ENCODE assay signal across 8 cellular contexts in the genomic region with DNA sequence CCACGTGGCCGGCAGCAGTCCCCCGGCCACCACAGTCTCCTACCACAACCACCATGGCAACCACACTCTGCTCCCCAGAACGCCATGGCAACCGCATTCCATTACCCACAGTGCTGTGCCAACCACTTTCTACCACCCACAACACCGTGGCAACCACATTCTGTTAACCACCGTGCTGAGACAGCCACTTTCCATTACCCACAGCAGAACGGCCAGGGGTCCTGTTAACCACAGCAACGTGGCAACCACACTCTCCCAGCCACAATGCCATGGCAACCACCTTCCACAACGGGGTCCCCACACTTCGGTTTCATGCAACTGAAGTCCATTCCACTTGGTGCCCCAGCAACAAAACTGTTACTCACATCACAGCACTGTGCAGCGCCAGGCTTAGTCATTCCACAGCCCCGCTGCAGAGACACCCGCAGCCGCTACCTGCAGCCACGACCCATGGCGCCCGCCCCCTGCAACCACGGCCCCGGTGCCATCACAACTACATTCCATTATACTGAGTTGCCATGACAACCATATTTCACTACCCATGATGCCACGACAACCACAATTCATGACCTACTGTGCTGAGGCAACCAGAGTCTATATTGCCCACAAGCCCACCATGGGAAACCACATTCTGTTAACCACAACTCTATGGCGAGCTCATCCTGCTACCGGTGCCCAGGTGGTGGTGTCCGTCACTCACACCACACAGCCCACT. TPM values are rescaled to one million over a fixed set of nuclear protein-coding genes. Genes with fewer than 3 reads are reported as not detected.
DNase-seq lines count a peak whose midpoint lies in the region; ATAC-seq, FAIRE-seq and TF ChIP-seq lines count a peak whose summit lies in the region.

No MANE protein-coding gene starts in this region.

- H3K9me3 ChIP-seq in CD8-positive, alpha-beta memory T cell (ENCODE audit: low read length), result no peaks in the 10 kb centered on the region
- H3K9me3 ChIP-seq in ectodermal cell (ENCODE audit: control insufficient read depth, low read length), result no peaks in the 10 kb centered on the region
- no peaks in the 10 kb centered on the region for H3K9me3 ChIP-seq in left ventricle myocardium inferior (replicated peaks)

- H3K4me3 ChIP-seq in CD8-positive, alpha-beta memory T cell (ENCODE audit: low read length), result no peak overlapping the region
- no peak overlapping the region for H3K4me3 ChIP-seq in ectodermal cell (ENCODE audit: insufficient read depth, low read depth, low read length)
- H3K4me3 ChIP-seq in left ventricle myocardium inferior, result no peak overlapping the region

- CTCF ChIA-PET in CD8-positive, alpha-beta memory T cell (lab: Charles Lee), result no interaction called here

- intact Hi-C loops in left ventricle myocardium inferior (cut with micrococcal nuclease), result no loop called here

- no peak for TF ChIP-seq CTCF in left ventricle myocardium inferior (IDR thresholded peaks at IDR 0.05; ENCODE audit: borderline replicate concordance)

- DNase-seq in CD8-positive, alpha-beta memory T cell, result peak; percentile 40 to 86 (median 48)
- peak; percentile 85 for DNase-seq in activated CD4-positive, alpha-beta T cell treated with anti-CD3 and anti-CD28 coated beads for 48 hours
- DNase-seq in stimulated activated CD4-positive, alpha-beta T cell treated with anti-CD3 and anti-CD28 coated beads, Interleukin-4, amount 100 ng/mL, for 24 hours, result peak; percentile 60
- DNase-seq in frontal cortex (ENCODE audit: low spot score in 2 of 2) (no peak), left ventricle myocardium inferior (no peak), NCI-H526 treated with DMSO at 0.1 percent for 48 hours (lab: John Stamatoyannopoulos, UW) (no peak)

- POLR2A ChIA-PET in CD8-positive, alpha-beta memory T cell (lab: Charles Lee), result interaction anchor here (0.5 kb wide), 1 partner anchor 164 kb away, joined by 5 read pairs; no protein-coding TSS in a partner anchor

- H3K27ac ChIP-seq in CD8-positive, alpha-beta memory T cell (ENCODE audit: low read depth, low read length), result no peak overlapping the region
- H3K27ac ChIP-seq in ectodermal cell (ENCODE audit: insufficient read depth, low read depth, low read length, poor library complexity, severe bottlenecking) (peak overlapping the region; percentile 17), left ventricle myocardium inferior (replicated peaks) (no peak overlapping the region)

- H3K27me3 ChIP-seq in CD8-positive, alpha-beta memory T cell (ENCODE audit: insufficient read depth, low read length, poor library complexity, severe bottlenecking), result peaks cover 31% of the 10 kb centered on the region
- H3K27me3 ChIP-seq in ectodermal cell (ENCODE audit: control insufficient read depth, insufficient read depth, low read length, poor library complexity, severe bottlenecking) (no peaks in the 10 kb centered on the region), left ventricle myocardium inferior (ENCODE audit: low read depth) (peaks cover 94% of the 10 kb centered on the region)

- peaks cover 13% of the 10 kb centered on the region for H3K4me1 ChIP-seq in CD8-positive, alpha-beta memory T cell (ENCODE audit: insufficient read depth, low read length)
- peaks cover 28% of the 10 kb centered on the region for H3K4me1 ChIP-seq in ectodermal cell (ENCODE audit: control insufficient read depth, insufficient read depth, low read length)
- peaks cover 27% of the 10 kb centered on the region for H3K4me1 ChIP-seq in left ventricle myocardium inferior

- H3K4me3 Mint-ChIP-seq in CD8-positive, alpha-beta memory T cell, result peak overlapping the region; percentile 49 to 87 (median 75)

- ATAC-seq in HG03439 (IDR thresholded peaks at IDR 0.05; ENCODE audit: unreplicated experiment), result peak; percentile 46

- H3K27ac Mint-ChIP-seq in CD8-positive, alpha-beta memory T cell, result peak overlapping the region; percentile 82 to 99 (median 94)

- FAIRE-seq in frontal cortex (lab: Jason Lieb, UNC), result no peak

- peaks cover 0 to 10% (median 4%) of the 10 kb centered on the region in 5 donors for H3K9me3 Mint-ChIP-seq in CD8-positive, alpha-beta memory T cell

- no peaks in the 10 kb centered on the region for H3K36me3 ChIP-seq in CD8-positive, alpha-beta memory T cell (ENCODE audit: insufficient read depth, low read length)
- H3K36me3 ChIP-seq in ectodermal cell (ENCODE audit: control insufficient read depth, insufficient read depth, low read length) (no peaks in the 10 kb centered on the region), left ventricle myocardium inferior (no peaks in the 10 kb centered on the region)

- 87 to 88% methylated on average over 24 of the region's 24 CpGs for WGBS in ectodermal cell, 2 experiments

- H3K27me3 Mint-ChIP-seq in CD8-positive, alpha-beta memory T cell, result peaks cover 46 to 52% of the 10 kb centered on the region in 2 donors

- peaks cover 21 to 30% (median 24%) of the 10 kb centered on the region in 3 donors for H3K4me1 Mint-ChIP-seq in CD8-positive, alpha-beta memory T cell

- H3K36me3 Mint-ChIP-seq in CD8-positive, alpha-beta memory T cell, result peaks cover 0 to 5% (median 1%) of the 10 kb centered on the region in 3 donors

RNA-seq across cellular contexts. Expression of a gene that starts 10.0 kb away (rescaled TPM):
- total RNA-seq in CD8-positive, alpha-beta memory T cell, result 1 to 10 TPM in 1 of 2 experiments, under 1 TPM in 1; 0.78 to 1.1 TPM
- polyA plus RNA-seq in CD8-positive, alpha-beta memory T cell, result not detected
- polyA plus RNA-seq in ectodermal cell (2013, experiment 1 of 4), result 12.4 TPM
- polyA plus RNA-seq in ectodermal cell (2013, experiment 2 of 4), result 9.2 TPM
- polyA plus RNA-seq in ectodermal cell (2013, experiment 3 of 4), result 8.4 TPM
- 8.2 TPM for polyA plus RNA-seq in ectodermal cell (2013, experiment 4 of 4)
- total RNA-seq in frontal cortex (39.9 TPM), left ventricle myocardium inferior (0.49 TPM)

RNA-seq across cellular contexts. Expression of a gene that starts 42.1 kb away (rescaled TPM):
- total RNA-seq in CD8-positive, alpha-beta memory T cell, result 1 to 10 TPM in 1 of 2 experiments, under 1 TPM in 1; 0.47 to 1.0 TPM
- not detected for polyA plus RNA-seq in CD8-positive, alpha-beta memory T cell
- 3.2 TPM for polyA plus RNA-seq in ectodermal cell (2013, experiment 1 of 4)
- polyA plus RNA-seq in ectodermal cell (2013, experiment 2 of 4), result 3.5 TPM
- 6.0 TPM for polyA plus RNA-seq in ectodermal cell (2013, experiment 3 of 4)
- 4.8 TPM for polyA plus RNA-seq in ectodermal cell (2013, experiment 4 of 4)
- total RNA-seq in frontal cortex, result not detected
- 33.3 TPM for total RNA-seq in left ventricle myocardium inferior

RNA-seq across cellular contexts. Expression of a gene that starts 50.3 kb away (rescaled TPM):
- 10 to 100 TPM; 27.9 to 29.4 TPM for total RNA-seq in CD8-positive, alpha-beta memory T cell
- polyA plus RNA-seq in CD8-positive, alpha-beta memory T cell, result 49.5 TPM
- 128 TPM for polyA plus RNA-seq in ectodermal cell (2013, experiment 1 of 4)
- 141 TPM for polyA plus RNA-seq in ectodermal cell (2013, experiment 2 of 4)
- polyA plus RNA-seq in ectodermal cell (2013, experiment 3 of 4), result 124 TPM
- 141 TPM for polyA plus RNA-seq in ectodermal cell (2013, experiment 4 of 4)
- total RNA-seq in frontal cortex (104 TPM), left ventricle myocardium inferior (6.8 TPM)

Comparison
In these comparisons a context has a peak if more than half of its experiments do, and no peak if none do; other contexts are left out.
1. DNase-seq: peak in CD8-positive, alpha-beta memory T cell (5 of 5), activated CD4-positive, alpha-beta T cell treated with anti-CD3 and anti-CD28 coated beads for 48 hours (single experiment) and stimulated activated CD4-positive, alpha-beta T cell treated with anti-CD3 and anti-CD28 coated beads, Interleukin-4, amount 100 ng/mL, for 24 hours (single experiment); none in frontal cortex (0 of 2), left ventricle myocardium inferior (single experiment) and NCI-H526 treated with DMSO at 0.1 percent for 48 hours (single experiment).
2. RNA of a gene that starts 10.0 kb away (total RNA-seq): 39.9 TPM in frontal cortex (single experiment); 0.78 to 1.1 TPM in CD8-positive, alpha-beta memory T cell and 0.49 TPM in left ventricle myocardium inferior (single experiment); every median in the first group is over 10 times any median in the second.
3. RNA of a gene that starts 42.1 kb away (total RNA-seq): 33.3 TPM in left ventricle myocardium inferior (single experiment); 0.47 to 1.0 TPM in CD8-positive, alpha-beta memory T cell and not detected in frontal cortex (single experiment); every median in the first group is over 10 times any median in the second.